21 cellular contexts compared by ENCODE assay signal in the genomic region with DNA sequence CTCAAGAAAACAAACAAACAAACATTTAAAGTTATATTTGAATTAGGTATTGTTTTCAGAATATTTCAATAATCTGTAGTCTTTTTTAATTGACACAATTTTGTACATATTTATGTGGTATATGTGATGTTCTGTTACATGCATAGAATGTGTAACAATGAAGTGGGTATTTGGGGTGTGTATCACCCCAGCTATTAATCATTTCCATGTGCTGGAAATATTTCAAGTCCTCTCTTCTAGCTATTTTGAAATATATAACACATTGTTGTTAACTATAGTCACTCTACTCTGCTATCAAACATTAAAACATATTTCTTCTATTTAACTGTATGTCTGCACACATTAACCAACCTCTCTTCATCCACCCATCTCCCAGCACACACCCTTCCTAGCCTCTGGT.
"Had no signal": no experiment of that assay in that cellular context is flagged by ENCODE, and none has a peak within 500 bp of the region (broad histone marks: within the 10 kb centered on the region; RNA-seq: fewer than 3 reads in every experiment).

No MANE protein-coding gene starts in this region.

- DNase-seq: IMR-90, Karpas-422, KG1, MM.1S, NCI-H1092 treated with DMSO at 0.1 percent for 48 hours, NCI-H1436, NCI-H187, NCI-H2029, NCI-H2081 treated with DMSO at 0.1 percent for 48 hours, NCI-H2171, NCI-H226, NCI-H446, NCI-H510A, NCI-H524 treated with DMSO at 0.1 percent for 48 hours, NCI-H69, NCI-H774, Right ventricle myocardium superior, RPMI8226, SIG-M5 had no signal

- FAIRE-seq: HepG2, RCC 7860 had no signal
